In the genomic region with DNA sequence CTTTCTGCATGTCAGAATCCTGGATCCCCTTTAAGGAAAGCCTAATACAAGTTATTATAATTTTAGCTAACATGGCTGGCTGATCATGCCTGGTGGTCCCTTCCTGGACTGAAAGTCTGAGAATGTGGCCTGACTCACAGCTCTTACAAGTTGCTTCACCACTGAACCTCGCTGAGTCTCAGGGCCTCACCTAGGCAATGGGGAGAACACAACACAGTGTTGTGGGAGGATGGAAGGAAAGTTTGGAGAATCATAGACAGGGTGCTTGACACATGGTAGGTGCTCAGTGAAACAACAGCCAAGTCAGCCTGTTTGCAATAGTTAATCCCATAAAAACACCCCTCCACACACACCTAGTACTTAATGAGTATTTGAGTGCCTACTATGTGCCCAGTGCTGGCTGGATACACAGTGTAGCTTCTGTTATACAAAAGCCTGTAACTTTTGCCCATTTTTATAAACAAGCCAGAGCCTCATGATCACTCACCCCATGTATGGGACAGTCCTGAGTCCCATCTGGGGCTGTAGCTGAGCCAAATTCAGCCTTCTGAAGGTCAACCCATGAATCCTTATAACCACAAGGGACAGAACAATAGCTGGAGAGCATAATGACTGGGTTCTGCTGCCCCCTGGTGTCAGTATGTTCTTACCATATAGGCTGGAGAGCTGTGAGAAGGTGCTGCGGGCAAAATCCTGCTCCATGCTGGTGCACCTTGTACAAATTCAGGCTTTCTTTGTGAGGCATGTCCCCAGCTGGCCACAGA, we compare ENCODE assay signal across 1 cellular context.
TF ChIP-seq lines count a peak whose summit lies in the region.

No MANE protein-coding gene starts in this region.

TF ChIP-seq in K562, 482 proteins besides CTCF, POLR2A, EP300 and RAD21 (continued from another document and continues in another):
- TF ChIP-seq, protein P1, sequence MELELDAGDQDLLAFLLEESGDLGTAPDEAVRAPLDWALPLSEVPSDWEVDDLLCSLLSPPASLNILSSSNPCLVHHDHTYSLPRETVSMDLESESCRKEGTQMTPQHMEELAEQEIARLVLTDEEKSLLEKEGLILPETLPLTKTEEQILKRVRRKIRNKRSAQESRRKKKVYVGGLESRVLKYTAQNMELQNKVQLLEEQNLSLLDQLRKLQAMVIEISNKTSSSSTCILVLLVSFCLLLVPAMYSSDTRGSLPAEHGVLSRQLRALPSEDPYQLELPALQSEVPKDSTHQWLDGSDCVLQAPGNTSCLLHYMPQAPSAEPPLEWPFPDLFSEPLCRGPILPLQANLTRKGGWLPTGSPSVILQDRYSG (tag; conservative IDR thresholded peaks at IDR 0.05; ENCODE audit: low read depth): no peak
- TF ChIP-seq ZNF232 (CRISPR knock-in tag; IDR thresholded peaks at IDR 0.05): no peak
- TF ChIP-seq, protein P2, sequence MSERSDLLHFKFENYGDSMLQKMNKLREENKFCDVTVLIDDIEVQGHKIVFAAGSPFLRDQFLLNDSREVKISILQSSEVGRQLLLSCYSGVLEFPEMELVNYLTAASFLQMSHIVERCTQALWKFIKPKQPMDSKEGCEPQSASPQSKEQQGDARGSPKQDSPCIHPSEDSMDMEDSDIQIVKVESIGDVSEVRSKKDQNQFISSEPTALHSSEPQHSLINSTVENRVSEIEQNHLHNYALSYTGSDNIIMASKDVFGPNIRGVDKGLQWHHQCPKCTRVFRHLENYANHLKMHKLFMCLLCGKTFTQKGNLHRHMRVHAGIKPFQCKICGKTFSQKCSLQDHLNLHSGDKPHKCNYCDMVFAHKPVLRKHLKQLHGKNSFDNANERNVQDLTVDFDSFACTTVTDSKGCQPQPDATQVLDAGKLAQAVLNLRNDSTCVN (CRISPR knock-in tag; IDR thresholded peaks at IDR 0.05): no peak
- no peak for TF ChIP-seq TCFL5 (CRISPR knock-in tag; conservative IDR thresholded peaks at IDR 0.05)
- TF ChIP-seq GTF2A2 (tag; IDR thresholded peaks at IDR 0.05): no peak
- no peak for TF ChIP-seq NFYB (IDR thresholded peaks at IDR 0.05; ENCODE audit: extremely low read depth, insufficient read length)
- no peak for TF ChIP-seq TAF7 (tag; IDR thresholded peaks at IDR 0.05)
- TF ChIP-seq PHTF2 (CRISPR knock-in tag; IDR thresholded peaks at IDR 0.05): no peak
- TF ChIP-seq TRIM28 (IDR thresholded peaks at IDR 0.05): no peak
- TF ChIP-seq, protein P3, sequence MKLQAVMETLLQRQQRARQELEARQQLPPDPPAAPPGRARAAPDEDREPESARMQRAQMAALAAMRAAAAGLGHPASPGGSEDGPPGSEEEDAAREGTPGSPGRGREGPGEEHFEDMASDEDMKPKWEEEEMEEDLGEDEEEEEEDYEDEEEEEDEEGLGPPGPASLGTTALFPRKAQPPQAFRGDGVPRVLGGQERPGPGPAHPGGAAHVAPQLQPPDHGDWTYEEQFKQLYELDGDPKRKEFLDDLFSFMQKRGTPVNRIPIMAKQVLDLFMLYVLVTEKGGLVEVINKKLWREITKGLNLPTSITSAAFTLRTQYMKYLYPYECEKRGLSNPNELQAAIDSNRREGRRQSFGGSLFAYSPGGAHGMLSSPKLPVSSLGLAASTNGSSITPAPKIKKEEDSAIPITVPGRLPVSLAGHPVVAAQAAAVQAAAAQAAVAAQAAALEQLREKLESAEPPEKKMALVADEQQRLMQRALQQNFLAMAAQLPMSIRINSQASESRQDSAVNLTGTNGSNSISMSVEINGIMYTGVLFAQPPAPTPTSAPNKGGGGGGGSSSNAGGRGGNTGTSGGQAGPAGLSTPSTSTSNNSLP (IDR thresholded peaks at IDR 0.05; ENCODE audit: borderline replicate concordance, low read depth, low read length): no peak
- TF ChIP-seq, protein P4, sequence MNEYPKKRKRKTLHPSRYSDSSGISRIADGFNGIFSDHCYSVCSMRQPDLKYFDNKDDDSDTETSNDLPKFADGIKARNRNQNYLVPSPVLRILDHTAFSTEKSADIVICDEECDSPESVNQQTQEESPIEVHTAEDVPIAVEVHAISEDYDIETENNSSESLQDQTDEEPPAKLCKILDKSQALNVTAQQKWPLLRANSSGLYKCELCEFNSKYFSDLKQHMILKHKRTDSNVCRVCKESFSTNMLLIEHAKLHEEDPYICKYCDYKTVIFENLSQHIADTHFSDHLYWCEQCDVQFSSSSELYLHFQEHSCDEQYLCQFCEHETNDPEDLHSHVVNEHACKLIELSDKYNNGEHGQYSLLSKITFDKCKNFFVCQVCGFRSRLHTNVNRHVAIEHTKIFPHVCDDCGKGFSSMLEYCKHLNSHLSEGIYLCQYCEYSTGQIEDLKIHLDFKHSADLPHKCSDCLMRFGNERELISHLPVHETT (CRISPR knock-in tag; conservative IDR thresholded peaks at IDR 0.05 in 1 of 2, IDR thresholded peaks at IDR 0.05 in 1 of 2): no peak
- TF ChIP-seq, protein P5, sequence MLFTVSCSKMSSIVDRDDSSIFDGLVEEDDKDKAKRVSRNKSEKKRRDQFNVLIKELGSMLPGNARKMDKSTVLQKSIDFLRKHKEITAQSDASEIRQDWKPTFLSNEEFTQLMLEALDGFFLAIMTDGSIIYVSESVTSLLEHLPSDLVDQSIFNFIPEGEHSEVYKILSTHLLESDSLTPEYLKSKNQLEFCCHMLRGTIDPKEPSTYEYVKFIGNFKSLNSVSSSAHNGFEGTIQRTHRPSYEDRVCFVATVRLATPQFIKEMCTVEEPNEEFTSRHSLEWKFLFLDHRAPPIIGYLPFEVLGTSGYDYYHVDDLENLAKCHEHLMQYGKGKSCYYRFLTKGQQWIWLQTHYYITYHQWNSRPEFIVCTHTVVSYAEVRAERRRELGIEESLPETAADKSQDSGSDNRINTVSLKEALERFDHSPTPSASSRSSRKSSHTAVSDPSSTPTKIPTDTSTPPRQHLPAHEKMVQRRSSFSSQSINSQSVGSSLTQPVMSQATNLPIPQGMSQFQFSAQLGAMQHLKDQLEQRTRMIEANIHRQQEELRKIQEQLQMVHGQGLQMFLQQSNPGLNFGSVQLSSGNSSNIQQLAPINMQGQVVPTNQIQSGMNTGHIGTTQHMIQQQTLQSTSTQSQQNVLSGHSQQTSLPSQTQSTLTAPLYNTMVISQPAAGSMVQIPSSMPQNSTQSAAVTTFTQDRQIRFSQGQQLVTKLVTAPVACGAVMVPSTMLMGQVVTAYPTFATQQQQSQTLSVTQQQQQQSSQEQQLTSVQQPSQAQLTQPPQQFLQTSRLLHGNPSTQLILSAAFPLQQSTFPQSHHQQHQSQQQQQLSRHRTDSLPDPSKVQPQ (CRISPR knock-in tag; IDR thresholded peaks at IDR 0.05; ENCODE audit: borderline replicate concordance): no peak
- TF ChIP-seq RCOR1 (IDR thresholded peaks at IDR 0.05; ENCODE audit: borderline replicate concordance in 1 of 2, low read depth in 2 of 2, low read length in 2 of 2): 0 out of 4 replicates have a peak, but pooled peaks of 1 of the 2 experiments have one; percentile 34
- TF ChIP-seq OTX1 (CRISPR knock-in tag; IDR thresholded peaks at IDR 0.05): no peak
- TF ChIP-seq NONO (IDR thresholded peaks at IDR 0.05; ENCODE audit: low read depth in 2 of 2, low read length in 1 of 2): no peak
- peak; percentile 86 for TF ChIP-seq ESRRA (IDR thresholded peaks at IDR 0.05; ENCODE audit: borderline replicate concordance, low read depth)
- TF ChIP-seq, protein P6, sequence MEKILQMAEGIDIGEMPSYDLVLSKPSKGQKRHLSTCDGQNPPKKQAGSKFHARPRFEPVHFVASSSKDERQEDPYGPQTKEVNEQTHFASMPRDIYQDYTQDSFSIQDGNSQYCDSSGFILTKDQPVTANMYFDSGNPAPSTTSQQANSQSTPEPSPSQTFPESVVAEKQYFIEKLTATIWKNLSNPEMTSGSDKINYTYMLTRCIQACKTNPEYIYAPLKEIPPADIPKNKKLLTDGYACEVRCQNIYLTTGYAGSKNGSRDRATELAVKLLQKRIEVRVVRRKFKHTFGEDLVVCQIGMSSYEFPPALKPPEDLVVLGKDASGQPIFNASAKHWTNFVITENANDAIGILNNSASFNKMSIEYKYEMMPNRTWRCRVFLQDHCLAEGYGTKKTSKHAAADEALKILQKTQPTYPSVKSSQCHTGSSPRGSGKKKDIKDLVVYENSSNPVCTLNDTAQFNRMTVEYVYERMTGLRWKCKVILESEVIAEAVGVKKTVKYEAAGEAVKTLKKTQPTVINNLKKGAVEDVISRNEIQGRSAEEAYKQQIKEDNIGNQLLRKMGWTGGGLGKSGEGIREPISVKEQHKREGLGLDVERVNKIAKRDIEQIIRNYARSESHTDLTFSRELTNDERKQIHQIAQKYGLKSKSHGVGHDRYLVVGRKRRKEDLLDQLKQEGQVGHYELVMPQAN (IDR thresholded peaks at IDR 0.05; ENCODE audit: borderline replicate concordance): no peak
- TF ChIP-seq HDGF (IDR thresholded peaks at IDR 0.05): no peak
- TF ChIP-seq DDX20 (tag; IDR thresholded peaks at IDR 0.05; ENCODE audit: low read depth): no peak
- peak; percentile 92 for TF ChIP-seq ZKSCAN1 (IDR thresholded peaks at IDR 0.05; ENCODE audit: low read depth, low read length)
- TF ChIP-seq, protein P7, sequence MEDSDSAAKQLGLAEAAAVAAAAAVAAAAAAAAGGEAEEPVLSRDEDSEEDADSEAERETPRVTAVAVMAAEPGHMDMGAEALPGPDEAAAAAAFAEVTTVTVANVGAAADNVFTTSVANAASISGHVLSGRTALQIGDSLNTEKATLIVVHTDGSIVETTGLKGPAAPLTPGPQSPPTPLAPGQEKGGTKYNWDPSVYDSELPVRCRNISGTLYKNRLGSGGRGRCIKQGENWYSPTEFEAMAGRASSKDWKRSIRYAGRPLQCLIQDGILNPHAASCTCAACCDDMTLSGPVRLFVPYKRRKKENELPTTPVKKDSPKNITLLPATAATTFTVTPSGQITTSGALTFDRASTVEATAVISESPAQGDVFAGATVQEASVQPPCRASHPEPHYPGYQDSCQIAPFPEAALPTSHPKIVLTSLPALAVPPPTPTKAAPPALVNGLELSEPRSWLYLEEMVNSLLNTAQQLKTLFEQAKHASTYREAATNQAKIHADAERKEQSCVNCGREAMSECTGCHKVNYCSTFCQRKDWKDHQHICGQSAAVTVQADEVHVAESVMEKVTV (CRISPR knock-in tag; IDR thresholded peaks at IDR 0.05): peak; percentile 93
- no peak for TF ChIP-seq SMAD4 (CRISPR knock-in tag; conservative IDR thresholded peaks at IDR 0.05)
- no peak for TF ChIP-seq ZSCAN29 (IDR thresholded peaks at IDR 0.05)
- peak; percentile 78 for TF ChIP-seq ARID2 (IDR thresholded peaks at IDR 0.05)
- no peak for TF ChIP-seq RHOXF2B (CRISPR knock-in tag; conservative IDR thresholded peaks at IDR 0.05)
- TF ChIP-seq PHF8 (IDR thresholded peaks at IDR 0.05; ENCODE audit: borderline replicate concordance, low read length): no peak
- no peak for TF ChIP-seq ZBED1 (IDR thresholded peaks at IDR 0.05)
- no peak for TF ChIP-seq PYGO2 (tag; IDR thresholded peaks at IDR 0.05)
- 0 out of 2 replicates have a peak, but pooled peaks have one; percentile 26 for TF ChIP-seq RB1 (IDR thresholded peaks at IDR 0.05; ENCODE audit: low read depth)
- no peak for TF ChIP-seq ZNF75A (CRISPR knock-in tag; IDR thresholded peaks at IDR 0.05)
- no peak for TF ChIP-seq MCM7 (IDR thresholded peaks at IDR 0.05)
- no peak for TF ChIP-seq ZNF263 (CRISPR knock-in tag; IDR thresholded peaks at IDR 0.05; ENCODE audit: borderline replicate concordance)
- no peak for TF ChIP-seq MECOM (CRISPR knock-in tag; IDR thresholded peaks at IDR 0.05)
- TF ChIP-seq IRF2 (CRISPR knock-in tag; IDR thresholded peaks at IDR 0.05): no peak
- no peak for TF ChIP-seq HSF4 (CRISPR knock-in tag; IDR thresholded peaks at IDR 0.05; ENCODE audit: borderline replicate concordance)
- TF ChIP-seq, protein P8, sequence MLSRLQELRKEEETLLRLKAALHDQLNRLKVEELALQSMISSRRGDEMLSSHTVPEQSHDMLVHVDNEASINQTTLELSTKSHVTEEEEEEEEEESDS (CRISPR knock-in tag; IDR thresholded peaks at IDR 0.05): no peak
- TF ChIP-seq KDM2B (CRISPR knock-in tag; IDR thresholded peaks at IDR 0.05): no peak
- TF ChIP-seq, protein P9, sequence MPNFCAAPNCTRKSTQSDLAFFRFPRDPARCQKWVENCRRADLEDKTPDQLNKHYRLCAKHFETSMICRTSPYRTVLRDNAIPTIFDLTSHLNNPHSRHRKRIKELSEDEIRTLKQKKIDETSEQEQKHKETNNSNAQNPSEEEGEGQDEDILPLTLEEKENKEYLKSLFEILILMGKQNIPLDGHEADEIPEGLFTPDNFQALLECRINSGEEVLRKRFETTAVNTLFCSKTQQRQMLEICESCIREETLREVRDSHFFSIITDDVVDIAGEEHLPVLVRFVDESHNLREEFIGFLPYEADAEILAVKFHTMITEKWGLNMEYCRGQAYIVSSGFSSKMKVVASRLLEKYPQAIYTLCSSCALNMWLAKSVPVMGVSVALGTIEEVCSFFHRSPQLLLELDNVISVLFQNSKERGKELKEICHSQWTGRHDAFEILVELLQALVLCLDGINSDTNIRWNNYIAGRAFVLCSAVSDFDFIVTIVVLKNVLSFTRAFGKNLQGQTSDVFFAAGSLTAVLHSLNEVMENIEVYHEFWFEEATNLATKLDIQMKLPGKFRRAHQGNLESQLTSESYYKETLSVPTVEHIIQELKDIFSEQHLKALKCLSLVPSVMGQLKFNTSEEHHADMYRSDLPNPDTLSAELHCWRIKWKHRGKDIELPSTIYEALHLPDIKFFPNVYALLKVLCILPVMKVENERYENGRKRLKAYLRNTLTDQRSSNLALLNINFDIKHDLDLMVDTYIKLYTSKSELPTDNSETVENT (CRISPR knock-in tag; IDR thresholded peaks at IDR 0.05): no peak
- TF ChIP-seq CC2D1A (IDR thresholded peaks at IDR 0.05): peak; percentile 87
- TF ChIP-seq BACH1 (tag; IDR thresholded peaks at IDR 0.05): no peak
- TF ChIP-seq, protein P10, sequence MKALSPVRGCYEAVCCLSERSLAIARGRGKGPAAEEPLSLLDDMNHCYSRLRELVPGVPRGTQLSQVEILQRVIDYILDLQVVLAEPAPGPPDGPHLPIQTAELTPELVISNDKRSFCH (CRISPR knock-in tag; IDR thresholded peaks at IDR 0.05): no peak
- TF ChIP-seq, protein P10 (tag; IDR thresholded peaks at IDR 0.05): no peak
- TF ChIP-seq SMC3 (conservative IDR thresholded peaks at IDR 0.05; ENCODE audit: insufficient read depth, low read depth, low read length): peak; percentile 96
- no peak for TF ChIP-seq MCM2 (IDR thresholded peaks at IDR 0.05; ENCODE audit: low read depth)
- TF ChIP-seq FOXK1 (CRISPR knock-in tag; IDR thresholded peaks at IDR 0.05; ENCODE audit: borderline replicate concordance): no peak
- no peak for TF ChIP-seq RAD51 (IDR thresholded peaks at IDR 0.05; ENCODE audit: borderline replicate concordance, low read depth)
- no peak for TF ChIP-seq ZNF778 (CRISPR knock-in tag; IDR thresholded peaks at IDR 0.05)
- TF ChIP-seq, protein P11, sequence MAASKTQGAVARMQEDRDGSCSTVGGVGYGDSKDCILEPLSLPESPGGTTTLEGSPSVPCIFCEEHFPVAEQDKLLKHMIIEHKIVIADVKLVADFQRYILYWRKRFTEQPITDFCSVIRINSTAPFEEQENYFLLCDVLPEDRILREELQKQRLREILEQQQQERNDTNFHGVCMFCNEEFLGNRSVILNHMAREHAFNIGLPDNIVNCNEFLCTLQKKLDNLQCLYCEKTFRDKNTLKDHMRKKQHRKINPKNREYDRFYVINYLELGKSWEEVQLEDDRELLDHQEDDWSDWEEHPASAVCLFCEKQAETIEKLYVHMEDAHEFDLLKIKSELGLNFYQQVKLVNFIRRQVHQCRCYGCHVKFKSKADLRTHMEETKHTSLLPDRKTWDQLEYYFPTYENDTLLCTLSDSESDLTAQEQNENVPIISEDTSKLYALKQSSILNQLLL (CRISPR knock-in tag; IDR thresholded peaks at IDR 0.05; ENCODE audit: borderline replicate concordance): no peak
- TF ChIP-seq ASH1L (IDR thresholded peaks at IDR 0.05; ENCODE audit: borderline replicate concordance, low read depth, partially characterized antibody): no peak
- no peak for TF ChIP-seq CHD2 (IDR thresholded peaks at IDR 0.05; ENCODE audit: low read depth, low read length)
- TF ChIP-seq STAT5B (CRISPR knock-in tag; IDR thresholded peaks at IDR 0.05): no peak
